24 cellular contexts compared by ENCODE assay signal in genomic region chr9:134918646-134919045, GRCh38. TPM values are rescaled to one million over a fixed set of nuclear protein-coding genes. Genes with fewer than 3 reads are reported as not detected.
DNase-seq lines count a peak whose midpoint lies in the region; ATAC-seq and TF ChIP-seq lines count a peak whose summit lies in the region.
"Had no signal": no experiment of that assay in that cellular context is flagged by ENCODE, and none has a peak within 500 bp of the region (broad histone marks: within the 10 kb centered on the region; RNA-seq: fewer than 3 reads in every experiment).

No MANE protein-coding gene starts in this region.

- intact Hi-C loops in CD14-positive monocyte (cut with micrococcal nuclease) = no loop called here

- H3K9me3 Mint-ChIP-seq in CD14-positive monocyte = peaks cover 5 to 25% (median 10%) of the 10 kb centered on the region in 7 donors
- H3K9me3 Mint-ChIP-seq in type B pancreatic cell = peaks cover 5% of the 10 kb centered on the region
- H3K9me3 Mint-ChIP-seq in WTC11 = peaks cover 19% of the 10 kb centered on the region

- H3K36me3 Mint-ChIP-seq in CD14-positive monocyte (peaks cover 43 to 49% of the 10 kb centered on the region in 2 donors), type B pancreatic cell (no peaks in the 10 kb centered on the region), WTC11 (peaks cover 11% of the 10 kb centered on the region)
- H3K36me3 Mint-ChIP-seq: CD8-positive, alpha-beta T cell had no signal

- H3K27me3 Mint-ChIP-seq in CD14-positive monocyte (ENCODE audit: low read depth in 3 of 3) (peaks cover 0 to 5% (median 0%) of the 10 kb centered on the region in 3 donors), type B pancreatic cell (peaks cover 5% of the 10 kb centered on the region), WTC11 (ENCODE audit: low read depth) (no peaks in the 10 kb centered on the region)

- H3K4me3 Mint-ChIP-seq in CD14-positive monocyte (peak overlapping the region; percentile 98 to 99), type B pancreatic cell (no peak overlapping the region), WTC11 (no peak overlapping the region)
- H3K4me3 Mint-ChIP-seq: CD8-positive, alpha-beta T cell had no signal

- H3K4me1 Mint-ChIP-seq in CD14-positive monocyte (peaks cover 76% of the 10 kb centered on the region), type B pancreatic cell (ENCODE audit: unreplicated experiment) (no peaks in the 10 kb centered on the region), WTC11 (no peaks in the 10 kb centered on the region)

- POLR2A ChIA-PET in WTC11 (lab: Charles Lee) = no interaction called here

- CTCF ChIA-PET in WTC11 (lab: Charles Lee) = no interaction called here

- ATAC-seq in WTC11 (no peak), HG03354 (IDR thresholded peaks at IDR 0.05; ENCODE audit: poor library complexity, severe bottlenecking, unreplicated experiment) (no peak)
- ATAC-seq: CD8-positive, alpha-beta T cell; GM12878 had no signal

- DNase-seq in CD14-positive monocyte (ENCODE audit: low spot score) = no peak
- peak; percentile 22 for DNase-seq in coronary artery (ENCODE audit: low spot score)
- DNase-seq in mesenteric fat pad (ENCODE audit: low spot score) = peak; percentile 74
- DNase-seq in type B pancreatic cell (ENCODE audit: extremely low spot score, unreplicated experiment) = peak; percentile 39
- DNase-seq in WTC11 (ENCODE audit: low spot score) = no peak
- no peak for DNase-seq in GM13977 (ENCODE audit: low spot score)
- DNase-seq: DND-41, GM23248, KBM-7, NCI-H1092 treated with DMSO at 0.1 percent for 48 hours, NCI-H1436 treated with DMSO at 0.1 percent for 48 hours, NCI-H1930, NCI-H226, NCI-H510A treated with DMSO at 0.1 percent for 48 hours, NCI-H774 had no signal

- H3K27ac ChIP-seq in coronary artery = no peak overlapping the region
- H3K27ac ChIP-seq: BLaER1, GM23248, Peyer's patch, SJCRH30 had no signal

- H3K27ac Mint-ChIP-seq in CD14-positive monocyte (peak overlapping the region; percentile 91 to 98 (median 97)), type B pancreatic cell (no peak overlapping the region), WTC11 (no peak overlapping the region)
- H3K27ac Mint-ChIP-seq: CD8-positive, alpha-beta T cell had no signal

- TF ChIP-seq CTCF in CD14-positive monocyte (IDR thresholded peaks at IDR 0.05) = no peak
- no peak for TF ChIP-seq CTCF in coronary artery (IDR thresholded peaks at IDR 0.05)
- TF ChIP-seq CTCF in type B pancreatic cell (conservative IDR thresholded peaks at IDR 0.05) = no peak
- TF ChIP-seq CTCF in WTC11 (IDR thresholded peaks at IDR 0.05) = no peak
- TF ChIP-seq CTCF in GM13977 (IDR thresholded peaks at IDR 0.05; ENCODE audit: extremely low read depth, insufficient read depth, missing control alignments) = no peak

- no peak overlapping the region for H3K4me3 ChIP-seq in coronary artery
- H3K4me3 ChIP-seq: BLaER1, GM12878, GM23248, HAP-1, Peyer's patch, SJCRH30 had no signal

- in situ Hi-C loops in GM13977 (cut with MboI; ENCODE audit: low pct_unique_long_range_greater_than_20kb, low sequenced_read_pairs, unreplicated experiment) = no loop called here

TF ChIP-seq in WTC11, 78 proteins besides CTCF, POLR2A, EP300 and RAD21 (continues in another document):
- TF ChIP-seq ZNF219 (CRISPR knock-in tag; IDR thresholded peaks at IDR 0.05; ENCODE audit: borderline replicate concordance) (no peak), STAT6 (CRISPR knock-in tag; conservative IDR thresholded peaks at IDR 0.05; ENCODE audit: low read depth) (no peak), SOX15 (CRISPR knock-in tag; IDR thresholded peaks at IDR 0.05) (no peak), PRDM15 (CRISPR knock-in tag; IDR thresholded peaks at IDR 0.05) (no peak), CREB1 (CRISPR knock-in tag; IDR thresholded peaks at IDR 0.05) (no peak), ZNF121 (CRISPR knock-in tag; IDR thresholded peaks at IDR 0.05) (no peak), RELA (CRISPR knock-in tag; IDR thresholded peaks at IDR 0.05; ENCODE audit: borderline replicate concordance) (no peak), FOXJ3 (CRISPR knock-in tag; IDR thresholded peaks at IDR 0.05; ENCODE audit: borderline replicate concordance) (no peak), ZNF423 (CRISPR knock-in tag; IDR thresholded peaks at IDR 0.05) (no peak)
- TF ChIP-seq, protein P1, sequence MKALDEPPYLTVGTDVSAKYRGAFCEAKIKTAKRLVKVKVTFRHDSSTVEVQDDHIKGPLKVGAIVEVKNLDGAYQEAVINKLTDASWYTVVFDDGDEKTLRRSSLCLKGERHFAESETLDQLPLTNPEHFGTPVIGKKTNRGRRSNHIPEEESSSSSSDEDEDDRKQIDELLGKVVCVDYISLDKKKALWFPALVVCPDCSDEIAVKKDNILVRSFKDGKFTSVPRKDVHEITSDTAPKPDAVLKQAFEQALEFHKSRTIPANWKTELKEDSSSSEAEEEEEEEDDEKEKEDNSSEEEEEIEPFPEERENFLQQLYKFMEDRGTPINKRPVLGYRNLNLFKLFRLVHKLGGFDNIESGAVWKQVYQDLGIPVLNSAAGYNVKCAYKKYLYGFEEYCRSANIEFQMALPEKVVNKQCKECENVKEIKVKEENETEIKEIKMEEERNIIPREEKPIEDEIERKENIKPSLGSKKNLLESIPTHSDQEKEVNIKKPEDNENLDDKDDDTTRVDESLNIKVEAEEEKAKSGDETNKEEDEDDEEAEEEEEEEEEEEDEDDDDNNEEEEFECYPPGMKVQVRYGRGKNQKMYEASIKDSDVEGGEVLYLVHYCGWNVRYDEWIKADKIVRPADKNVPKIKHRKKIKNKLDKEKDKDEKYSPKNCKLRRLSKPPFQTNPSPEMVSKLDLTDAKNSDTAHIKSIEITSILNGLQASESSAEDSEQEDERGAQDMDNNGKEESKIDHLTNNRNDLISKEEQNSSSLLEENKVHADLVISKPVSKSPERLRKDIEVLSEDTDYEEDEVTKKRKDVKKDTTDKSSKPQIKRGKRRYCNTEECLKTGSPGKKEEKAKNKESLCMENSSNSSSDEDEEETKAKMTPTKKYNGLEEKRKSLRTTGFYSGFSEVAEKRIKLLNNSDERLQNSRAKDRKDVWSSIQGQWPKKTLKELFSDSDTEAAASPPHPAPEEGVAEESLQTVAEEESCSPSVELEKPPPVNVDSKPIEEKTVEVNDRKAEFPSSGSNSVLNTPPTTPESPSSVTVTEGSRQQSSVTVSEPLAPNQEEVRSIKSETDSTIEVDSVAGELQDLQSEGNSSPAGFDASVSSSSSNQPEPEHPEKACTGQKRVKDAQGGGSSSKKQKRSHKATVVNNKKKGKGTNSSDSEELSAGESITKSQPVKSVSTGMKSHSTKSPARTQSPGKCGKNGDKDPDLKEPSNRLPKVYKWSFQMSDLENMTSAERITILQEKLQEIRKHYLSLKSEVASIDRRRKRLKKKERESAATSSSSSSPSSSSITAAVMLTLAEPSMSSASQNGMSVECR (CRISPR knock-in tag; IDR thresholded peaks at IDR 0.05; ENCODE audit: borderline replicate concordance) = no peak

RNA-seq across cellular contexts. Expression of gene FCN1, which starts 0.9 kb away (rescaled TPM):
- polyA plus RNA-seq in CD14-positive monocyte = 1,000 to 10,000 TPM; 6,268 to 7,680 TPM
- total RNA-seq in mesenteric fat pad (27.9 TPM), type B pancreatic cell (ENCODE audit: low replicate concordance) (not detected in 2 replicates), WTC11 (2021) (0.09 TPM in 1 of 3 replicates, not detected in the others)
- total RNA-seq: GM23248, HT1080, SJCRH30 had no signal
- polyA plus RNA-seq: GM12878, GM23248 had no signal

RNA-seq across cellular contexts. Expression of gene FCN2, which starts 38.0 kb away (rescaled TPM):
- polyA plus RNA-seq in CD14-positive monocyte = not detected
- total RNA-seq in mesenteric fat pad (1.2 TPM), type B pancreatic cell (ENCODE audit: low replicate concordance) (not detected in 2 replicates), WTC11 (2021) (not detected in 3 replicates)
- total RNA-seq: CD8-positive, alpha-beta T cell; GM12878; GM23248; HT1080; OCI-LY7; Peyer's patch; SJCRH30 had no signal
- polyA plus RNA-seq: GM12878, GM23248 had no signal

Comparison
In these comparisons a context has a peak if more than half of its experiments do, and no peak if none do; other contexts are left out.
1. DNase-seq: peak in coronary artery (single experiment), mesenteric fat pad (single experiment) and type B pancreatic cell (single experiment); none in CD14-positive monocyte (single experiment), WTC11 (single experiment) and GM13977 (single experiment).
2. H3K27ac Mint-ChIP-seq: peak in CD14-positive monocyte (7 of 7); none in type B pancreatic cell (single experiment) and WTC11 (single experiment).
3. H3K4me3 Mint-ChIP-seq: peak in CD14-positive monocyte (2 of 2); none in type B pancreatic cell (single experiment) and WTC11 (single experiment).
4. RNA of gene FCN1, which starts 0.9 kb away (total RNA-seq): 27.9 TPM in mesenteric fat pad (single experiment); not detected in type B pancreatic cell and 0.09 TPM in WTC11; every median in the first group is over 10 times any median in the second.